22 cellular contexts compared by ENCODE assay signal in genomic region chr2:168114021-168114420, GRCh38.
DNase-seq lines count a peak whose midpoint lies in the region; ATAC-seq and TF ChIP-seq lines count a peak whose summit lies in the region.
"Had no signal": no experiment of that assay in that cellular context is flagged by ENCODE, and none has a peak within 500 bp of the region (broad histone marks: within the 10 kb centered on the region; RNA-seq: fewer than 3 reads in every experiment).

No MANE protein-coding gene starts in this region.

- no peaks in the 10 kb centered on the region for H3K9me2 ChIP-seq in Loucy (replicated peaks; ENCODE audit: low read depth, low read length)
- H3K9me2 ChIP-seq: SK-N-SH had no signal

- H2AFZ ChIP-seq in Loucy (ENCODE audit: low read length), result no peak overlapping the region

- no peaks in the 10 kb centered on the region for H3F3A ChIP-seq in Loucy (ENCODE audit: low read depth)

- TF ChIP-seq CTCF in Loucy (conservative IDR thresholded peaks at IDR 0.05; ENCODE audit: low read length), result no peak
- TF ChIP-seq CTCF in astrocyte of the spinal cord (IDR thresholded peaks at IDR 0.05; ENCODE audit: low read depth, low read length), result no peak
- no peak for TF ChIP-seq CTCF in fibroblast of pulmonary artery (IDR thresholded peaks at IDR 0.05; ENCODE audit: low read length, missing control alignments)

- H4K20me1 ChIP-seq in Loucy (ENCODE audit: insufficient read depth, low read length, poor library complexity, severe bottlenecking), result peaks cover 6% of the 10 kb centered on the region
- H4K20me1 ChIP-seq: BLaER1 treated with 17β-estradiol and CSF1 and Interleukin-3, amounts not matched to agents 10 nM and 100 nM had no signal

- peak; percentile 33 for DNase-seq in astrocyte of the spinal cord (ENCODE audit: low read depth, low spot score)
- DNase-seq in fibroblast of pulmonary artery (ENCODE audit: low read depth), result peak; percentile 81
- DNase-seq in lung microvascular endothelial cell (ENCODE audit: low read depth in 2 of 2), result peak; percentile 11 to 79
- DNase-seq in GF-D8 (lab: John Stamatoyannopoulos, UW), result no peak
- DNase-seq in NCI-H2029 treated with DMSO at 0.1 percent for 48 hours (lab: John Stamatoyannopoulos, UW), result no peak
- DNase-seq: AML-193; CD4-positive, alpha-beta T cell; HCEC 1CT; NCI-H1048; NCI-H1417 treated with DMSO at 0.1 percent for 48 hours; NCI-H187; NCI-H2171 treated with DMSO at 0.1 percent for 48 hours; NCI-H345; NCI-H510A treated with DMSO at 0.1 percent for 48 hours; NCI-H748 treated with DMSO at 0.1 percent for 48 hours; SK-N-SH had no signal

- no peak for ATAC-seq in GM21360 (IDR thresholded peaks at IDR 0.05; ENCODE audit: unreplicated experiment)
- ATAC-seq in GM21619 (IDR thresholded peaks at IDR 0.05; ENCODE audit: unreplicated experiment), result no peak
- ATAC-seq: A549 had no signal

- H3K4me3 ChIP-seq in Loucy (ENCODE audit: low read length, poor library complexity, severe bottlenecking) (no peak overlapping the region), astrocyte of the spinal cord (ENCODE audit: low read depth, low read length) (no peak overlapping the region), fibroblast of pulmonary artery (replicated peaks; ENCODE audit: low read depth, low read length) (no peak overlapping the region)
- H3K4me3 ChIP-seq: A549; BLaER1 treated with 17β-estradiol and CSF1 and Interleukin-3, amounts not matched to agents 10 nM and 100 nM had no signal

- H3K36me3 ChIP-seq in Loucy (ENCODE audit: insufficient read depth, low read length), result peaks cover 47% of the 10 kb centered on the region

- no peak overlapping the region for H3K9ac ChIP-seq in Loucy (ENCODE audit: low read depth, low read length, poor library complexity, severe bottlenecking)
- H3K9ac ChIP-seq: BLaER1 treated with 17β-estradiol and CSF1 and Interleukin-3, amounts not matched to agents 10 nM and 100 nM; KMS-11; SK-N-SH had no signal

- in situ Hi-C loops in astrocyte of the spinal cord (cut with HindIII; ENCODE audit: low sequenced_read_pairs), result no loop called here

- no peaks in the 10 kb centered on the region for H3K9me3 ChIP-seq in Loucy (ENCODE audit: insufficient read depth, low read depth, low read length)
- H3K9me3 ChIP-seq: A549; BLaER1 treated with 17β-estradiol and CSF1 and Interleukin-3, amounts not matched to agents 10 nM and 100 nM; SK-N-SH had no signal

- H3K4me1 ChIP-seq in Loucy (ENCODE audit: insufficient read depth, low read length, poor library complexity, severe bottlenecking), result peaks cover 4% of the 10 kb centered on the region
- H3K4me1 ChIP-seq: A549 had no signal

- H3K27me3 ChIP-seq in Loucy (ENCODE audit: insufficient read depth, low read length, poor library complexity, severe bottlenecking), result no peaks in the 10 kb centered on the region
- H3K27me3 ChIP-seq: BLaER1 treated with 17β-estradiol and CSF1 and Interleukin-3, amounts not matched to agents 10 nM and 100 nM had no signal

- H3K4me2 ChIP-seq in Loucy (ENCODE audit: low read depth, low read length, poor library complexity, severe bottlenecking), result peak overlapping the region; percentile 15
- H3K4me2 ChIP-seq: A549; BLaER1 treated with 17β-estradiol and CSF1 and Interleukin-3, amounts not matched to agents 10 nM and 100 nM; KMS-11; SK-N-SH had no signal

- H3K79me2 ChIP-seq in Loucy (ENCODE audit: insufficient read depth, low read length), result no peaks in the 10 kb centered on the region

Comparison
In these comparisons a context has a peak if more than half of its experiments do, and no peak if none do; other contexts are left out.
1. DNase-seq: peak in astrocyte of the spinal cord (single experiment), fibroblast of pulmonary artery (single experiment) and lung microvascular endothelial cell (2 of 2); none in GF-D8 (single experiment) and NCI-H2029 treated with DMSO at 0.1 percent for 48 hours (single experiment).